ENCODE assay signal across 9 cellular contexts in genomic region chr1:202159534-202160371, GRCh38. TPM values are rescaled to one million over a fixed set of nuclear protein-coding genes. Genes with fewer than 3 reads are reported as not detected.
DNase-seq lines count a peak whose midpoint lies in the region; ATAC-seq and TF ChIP-seq lines count a peak whose summit lies in the region.
"Had no signal": no experiment of that assay in that cellular context is flagged by ENCODE, and none has a peak within 500 bp of the region (broad histone marks: within the 10 kb centered on the region; RNA-seq: fewer than 3 reads in every experiment).

No MANE protein-coding gene starts in this region.

- peak; percentile 59 for ATAC-seq in activated naive CD8-positive, alpha-beta T cell treated with anti-CD3 and anti-CD28 coated beads, Interleukin-2, amount 50 U/mL, for 24 hours

- peak; percentile 68 for TF ChIP-seq POLR2A in GM18951 (IDR thresholded peaks at IDR 0.05; ENCODE audit: extremely low read depth, insufficient read depth, insufficient read length)
- peak; percentile 57; the same call in 1 of the 2 replicates for TF ChIP-seq POLR2A in Raji (IDR thresholded peaks at IDR 0.05; ENCODE audit: insufficient read depth, low read depth, low read length)

- no peaks in the 10 kb centered on the region for H3F3A ChIP-seq in GM23248 (ENCODE audit: insufficient read depth)

- H3K9ac ChIP-seq in GM23248, result no peak overlapping the region

- 85 to 88% methylated on average over 16 of the region's 16 CpGs for WGBS in GM23248 (ENCODE audit: low coverage in 1 of 2, low lambda C conversion rate in 2 of 2, missing lambda C conversion rate in 2 of 2), 2 experiments

- peak overlapping the region; percentile 99 for H3K4me3 Mint-ChIP-seq in activated naive CD8-positive, alpha-beta T cell treated with anti-CD3 and anti-CD28 coated beads, Interleukin-2, amount 50 U/mL, for 24 hours

- no peak overlapping the region for H3K27ac ChIP-seq in GM23248

- no peaks in the 10 kb centered on the region for H3K9me3 Mint-ChIP-seq in activated naive CD8-positive, alpha-beta T cell treated with anti-CD3 and anti-CD28 coated beads, Interleukin-2, amount 50 U/mL, for 24 hours

- no peak overlapping the region for H2AFZ ChIP-seq in GM23248

- DNase-seq in activated naive CD8-positive, alpha-beta T cell treated with anti-CD3 and anti-CD28 coated beads, Interleukin-2, amount 50 U/mL, for 24 hours, result peak; percentile 85
- peak in 2 of 3 experiments; percentile 55 to 76 for DNase-seq in stimulated activated CD4-positive, alpha-beta T cell treated with anti-CD3 and anti-CD28 coated beads, TNF-alpha, amount 100 ng/mL, for 24 hours (ENCODE audit: low read depth in 3 of 3)
- DNase-seq in GM23248 (no peak), superior temporal gyrus (ENCODE audit: extremely low spot score) (no peak), NCI-H187 (lab: John Stamatoyannopoulos, UW) (no peak), DMS114 treated with DMSO at 0.1 percent for 48 hours (lab: John Stamatoyannopoulos, UW; ENCODE audit: unreplicated experiment) (no peak)

- H3K36me3 ChIP-seq in GM23248 (ENCODE audit: low read depth), result no peaks in the 10 kb centered on the region

- H3K27me3 ChIP-seq in GM23248 (replicated peaks; ENCODE audit: insufficient read depth), result no peaks in the 10 kb centered on the region

- no peak overlapping the region for H3K4me2 ChIP-seq in GM23248 (ENCODE audit: unreplicated experiment)

- no peaks in the 10 kb centered on the region for H3K4me1 ChIP-seq in GM23248 (ENCODE audit: insufficient read depth)

- H3K27me3 Mint-ChIP-seq in activated naive CD8-positive, alpha-beta T cell treated with anti-CD3 and anti-CD28 coated beads, Interleukin-2, amount 50 U/mL, for 24 hours, result no peaks in the 10 kb centered on the region

- peaks cover 88% of the 10 kb centered on the region for H3K4me1 Mint-ChIP-seq in activated naive CD8-positive, alpha-beta T cell treated with anti-CD3 and anti-CD28 coated beads, Interleukin-2, amount 50 U/mL, for 24 hours

- no peaks in the 10 kb centered on the region for H4K20me1 ChIP-seq in GM23248 (ENCODE audit: insufficient read depth)

- H3K36me3 Mint-ChIP-seq in activated naive CD8-positive, alpha-beta T cell treated with anti-CD3 and anti-CD28 coated beads, Interleukin-2, amount 50 U/mL, for 24 hours (ENCODE audit: low read depth), result peaks cover 44% of the 10 kb centered on the region

- in situ Hi-C loops in GM18951 (cut with MboI; ENCODE audit: low sequenced_read_pairs, unreplicated experiment), result no loop called here
- in situ Hi-C loops in GM23248 (cut with MboI), result no loop called here

- no peaks in the 10 kb centered on the region for H3K9me2 ChIP-seq in GM23248 (ENCODE audit: insufficient read depth)

- H3K27ac Mint-ChIP-seq in activated naive CD8-positive, alpha-beta T cell treated with anti-CD3 and anti-CD28 coated beads, Interleukin-2, amount 50 U/mL, for 24 hours, result peak overlapping the region; percentile 99

- no peaks in the 10 kb centered on the region for H3K9me3 ChIP-seq in GM23248 (ENCODE audit: low read depth)

- H3K4me3 ChIP-seq in GM23248, result no peak overlapping the region

- no peaks in the 10 kb centered on the region for H3K79me2 ChIP-seq in GM23248 (ENCODE audit: insufficient read depth)

RNA-seq across cellular contexts. Expression of gene PTPN7, which starts 0.6 kb away (rescaled TPM):
- not detected in 2 replicates for total RNA-seq in GM23248 (2014; rRNA removed; shearing (Covaris generic))
- 0.16 TPM in 1 of 2 replicates, not detected in the other for polyA plus RNA-seq in GM23248 (2016; fragmentation: Nextera tagmentation; extraction: Ambion mirVana)
- total RNA-seq: bronchial epithelial cell had no signal

RNA-seq across cellular contexts. Expression of gene ARL8A, which starts 15.2 kb away (rescaled TPM):
- total RNA-seq in GM23248 (2014; rRNA removed; shearing (Covaris generic)), result 25.0 and 32.5 TPM in 2 replicates
- polyA plus RNA-seq in GM23248 (2016; fragmentation: Nextera tagmentation; extraction: Ambion mirVana), result 33.5 and 33.9 TPM in 2 replicates

RNA-seq across cellular contexts. Expression of gene LGR6, which starts 33.8 kb away (rescaled TPM):
- total RNA-seq in GM23248 (2014; rRNA removed; shearing (Covaris generic)), result not detected in 2 replicates
- polyA plus RNA-seq in GM23248 (2016; fragmentation: Nextera tagmentation; extraction: Ambion mirVana), result not detected in 2 replicates
- total RNA-seq: bronchial epithelial cell had no signal

RNA-seq across cellular contexts. Expression of gene GPR37L1, which starts 37.0 kb away (rescaled TPM):
- total RNA-seq in GM23248 (2014; rRNA removed; shearing (Covaris generic)), result not detected in 2 replicates
- 0.03 TPM in 1 of 2 replicates, not detected in the other for polyA plus RNA-seq in GM23248 (2016; fragmentation: Nextera tagmentation; extraction: Ambion mirVana)
- total RNA-seq: bronchial epithelial cell had no signal

Comparison
In these comparisons a context has a peak if more than half of its experiments do, and no peak if none do; other contexts are left out.
1. DNase-seq: peak in activated naive CD8-positive, alpha-beta T cell treated with anti-CD3 and anti-CD28 coated beads, Interleukin-2, amount 50 U/mL, for 24 hours (single experiment) and stimulated activated CD4-positive, alpha-beta T cell treated with anti-CD3 and anti-CD28 coated beads, TNF-alpha, amount 100 ng/mL, for 24 hours (2 of 3); none in GM23248 (single experiment), superior temporal gyrus (single experiment), NCI-H187 (0 of 2) and DMS114 treated with DMSO at 0.1 percent for 48 hours (single experiment).